ENCODE assay signal across 7 cellular contexts in genomic region chr6:33126101-33126714, GRCh38. TPM values are rescaled to one million over a fixed set of nuclear protein-coding genes. Genes with fewer than 3 reads are reported as not detected.
DNase-seq lines count a peak whose midpoint lies in the region; ATAC-seq and TF ChIP-seq lines count a peak whose summit lies in the region.

No MANE protein-coding gene starts in this region.

- DNase-seq in GM13976 (ENCODE audit: low spot score) (peak; percentile 69), NCI-H82 treated with DMSO at 0.1 percent for 48 hours (lab: John Stamatoyannopoulos, UW; ENCODE audit: unreplicated experiment) (peak; percentile 23), fibroblast of gingiva (ENCODE audit: low read depth) (peak; percentile 16), neural progenitor cell (ENCODE audit: low spot score) (peak; percentile 86), transverse colon (peak; percentile 66)
- peak; percentile 20 for DNase-seq in activated CD8-positive, alpha-beta memory T cell treated with anti-CD3 and anti-CD28 coated beads, Interleukin-2, amount 50 U/mL, for 1 hour (ENCODE audit: extremely low read depth)

- H4K20me1 ChIP-seq in neural progenitor cell (ENCODE audit: low read depth): no peaks in the 10 kb centered on the region

- H3K79me2 ChIP-seq in neural progenitor cell (ENCODE audit: low read depth): no peaks in the 10 kb centered on the region

- H3K27me3 ChIP-seq in neural progenitor cell (no peaks in the 10 kb centered on the region), transverse colon (no peaks in the 10 kb centered on the region)

- no peak overlapping the region for H2AFZ ChIP-seq in neural progenitor cell (replicated peaks)

- no peaks in the 10 kb centered on the region for H3F3A ChIP-seq in neural progenitor cell (ENCODE audit: low read depth)

- no peak overlapping the region for H3K4me3 ChIP-seq in neural progenitor cell
- H3K4me3 ChIP-seq in transverse colon: no peak overlapping the region

- no peak overlapping the region for H3K9ac ChIP-seq in neural progenitor cell

- no peaks in the 10 kb centered on the region for H3K9me3 ChIP-seq in neural progenitor cell (ENCODE audit: low read depth)
- H3K9me3 ChIP-seq in transverse colon: peaks cover 0 to 4% of the 10 kb centered on the region in 2 donors

- in situ Hi-C loops in GM13976 (cut with MboI; ENCODE audit: low sequenced_read_pairs, unreplicated experiment): no loop called here
- in situ Hi-C loops in transverse colon (cut with MboI; ENCODE audit: low pct_ligation_motif_present in 1 of 4, low pct_unique_long_range_greater_than_20kb in 1 of 4, low sequenced_read_pairs in 3 of 4): no loop called here

- TF ChIP-seq CTCF in GM13976 (IDR thresholded peaks at IDR 0.05; ENCODE audit: borderline replicate concordance, control extremely low read depth, extremely low read depth, insufficient read depth, missing control alignments): peak; percentile 58
- peak; percentile 83 for TF ChIP-seq CTCF in neural progenitor cell (IDR thresholded peaks at IDR 0.05)
- TF ChIP-seq CTCF in transverse colon (IDR thresholded peaks at IDR 0.05): peak; percentile 31 to 67 (median 54)

- H3K9me3 Mint-ChIP-seq in neural progenitor cell: peaks cover 5% of the 10 kb centered on the region

- WGBS in transverse colon (ENCODE audit: low coverage in 1 of 2), 2 donors: 41 to 74% methylated on average over 3 to 5 of the region's 5 CpGs

- H3K27ac ChIP-seq in neural progenitor cell (no peak overlapping the region), transverse colon (no peak overlapping the region)

- H3K4me1 ChIP-seq in neural progenitor cell (no peaks in the 10 kb centered on the region), transverse colon (no peaks in the 10 kb centered on the region)

- H3K36me3 ChIP-seq in neural progenitor cell (no peaks in the 10 kb centered on the region), transverse colon (no peaks in the 10 kb centered on the region)

- no peak overlapping the region for H3K4me3 Mint-ChIP-seq in neural progenitor cell

- H3K4me2 ChIP-seq in neural progenitor cell: no peak overlapping the region

- H3K36me3 Mint-ChIP-seq in neural progenitor cell: no peaks in the 10 kb centered on the region

- no peak overlapping the region for H3K27ac Mint-ChIP-seq in neural progenitor cell

- TF ChIP-seq POLR2A in transverse colon (IDR thresholded peaks at IDR 0.05): no peak

- no peak for ATAC-seq in HG03469 (IDR thresholded peaks at IDR 0.05; ENCODE audit: unreplicated experiment)

- peaks cover 23% of the 10 kb centered on the region for H3K4me1 Mint-ChIP-seq in neural progenitor cell

- intact Hi-C loops in transverse colon (cut with DNase I; ENCODE audit: low total_unique reads): no loop called here

- peaks cover 7% of the 10 kb centered on the region for H3K27me3 Mint-ChIP-seq in neural progenitor cell (ENCODE audit: insufficient read depth, low read depth)

- TF ChIP-seq EP300 in transverse colon (IDR thresholded peaks at IDR 0.05; ENCODE audit: low read depth): no peak

RNA-seq across cellular contexts. Expression of gene HLA-DPB1, which starts 50.4 kb away (rescaled TPM):
- total RNA-seq in neural progenitor cell (ENCODE audit: low replicate concordance): 8.0 and 23.3 TPM in 2 replicates
- 10 to 100 TPM in 3 of 4 donors, 1 to 10 TPM in 1; 10.0 to 68.0 (median 40.4) TPM for total RNA-seq in transverse colon

RNA-seq across cellular contexts. Expression of gene HLA-DPA1, which starts 52.8 kb away (rescaled TPM):
- total RNA-seq in neural progenitor cell (ENCODE audit: low replicate concordance): 1.5 and 2.8 TPM in 2 replicates
- total RNA-seq in transverse colon: 10 to 100 TPM in 3 of 4 donors, 1 to 10 TPM in 1; 2.2 to 77.8 (median 28.7) TPM

Comparison
In these comparisons a context has a peak if more than half of its experiments do, and no peak if none do; other contexts are left out.
1. DNase-seq: peak in every context shown above with its lines; median percentile 86 in neural progenitor cell; 69 in GM13976; 66 in transverse colon; 23 in NCI-H82 treated with DMSO at 0.1 percent for 48 hours; 20 in activated CD8-positive, alpha-beta memory T cell treated with anti-CD3 and anti-CD28 coated beads, Interleukin-2, amount 50 U/mL, for 1 hour; 16 in fibroblast of gingiva.